ENCODE assay signal across 17 cellular contexts in the genomic region with DNA sequence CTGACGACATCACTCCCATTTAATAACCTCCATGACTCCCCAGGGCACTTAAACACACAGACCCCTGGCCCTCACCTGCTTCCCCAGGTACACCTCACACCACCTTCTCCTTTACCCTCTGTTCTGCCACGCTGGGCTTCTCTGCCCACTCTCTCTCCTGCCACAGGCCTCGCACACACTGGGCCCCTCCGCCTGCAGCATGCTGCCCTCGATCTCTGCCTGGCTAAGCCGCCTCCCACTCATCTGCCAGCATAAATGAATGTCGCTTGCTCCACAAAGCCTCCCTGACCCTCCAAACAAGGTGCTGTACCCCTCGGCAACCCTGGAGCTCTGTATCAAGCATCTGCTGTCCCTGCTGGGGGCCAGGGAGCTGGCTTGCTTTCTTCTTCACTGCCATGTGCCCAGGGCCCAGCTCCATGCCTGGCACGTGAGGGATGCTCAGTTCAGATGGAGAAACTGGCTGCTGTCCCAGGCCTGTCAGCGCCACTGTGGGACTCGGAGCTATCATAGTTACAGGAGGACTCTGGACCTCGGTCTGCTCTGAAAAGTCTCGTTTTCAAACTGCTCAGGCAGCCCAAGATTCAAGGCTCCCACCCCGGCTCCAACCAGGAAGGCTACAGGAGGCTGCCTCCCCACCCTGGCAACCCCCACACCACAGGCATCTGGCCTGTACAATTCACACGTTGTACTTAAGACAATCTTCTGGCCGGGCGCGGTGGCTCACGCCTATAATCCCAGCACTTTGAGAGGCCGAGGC. TPM values are rescaled to one million over a fixed set of nuclear protein-coding genes. Genes with fewer than 3 reads are reported as not detected.
DNase-seq lines count a peak whose midpoint lies in the region; ATAC-seq and TF ChIP-seq lines count a peak whose summit lies in the region.
"Had no signal": no experiment of that assay in that cellular context is flagged by ENCODE, and none has a peak within 500 bp of the region (broad histone marks: within the 10 kb centered on the region; RNA-seq: fewer than 3 reads in every experiment).

No MANE protein-coding gene starts in this region.

- H3K4me2 ChIP-seq in neuronal stem cell (ENCODE audit: insufficient read depth, low read length, poor library complexity, severe bottlenecking) = no peak overlapping the region

- peaks cover 3% of the 10 kb centered on the region for H3K79me1 ChIP-seq in neuronal stem cell (ENCODE audit: low read depth, low read length)

- WGBS in heart left ventricle, 4 donors = 51 to 67% (median 58%) methylated on average over 15 to 20 of the region's 20 CpGs
- WGBS in neuronal stem cell (ENCODE audit: extremely low coverage in 2 of 2, insufficient read length in 2 of 2, insufficient replicate concordance in 1 of 2), 2 donors = no CpG with 5 or more reads among the region's 20 CpGs

- DNase-seq in H7 (peak; percentile 42), Peyer's patch (peak in 2 of 3 donors; percentile 52 to 60), heart left ventricle (peak in 4 of 5 donors; percentile 51 to 69 (median 55)), neuronal stem cell (ENCODE audit: low spot score) (no peak), DMS79 (lab: John Stamatoyannopoulos, UW) (no peak), foreskin melanocyte (no peak)
- DNase-seq in activated CD8-positive, alpha-beta memory T cell treated with anti-CD3 and anti-CD28 coated beads for 24 hours = no peak
- DNase-seq: CD4-positive, alpha-beta memory T cell; KBM-7; mesendoderm; MV-4-11; NCI-H1930; NCI-H526 treated with DMSO at 0.1 percent for 48 hours; nephron progenitor cell; stimulated activated naive CD4-positive, alpha-beta T cell treated with Interleukin-2 at 50 U/mL for 16 hours had no signal

- no peak overlapping the region for H2BK15ac ChIP-seq in neuronal stem cell (ENCODE audit: low read length)

- H3K4me1 ChIP-seq in Peyer's patch (peaks cover 0 to 12% (median 0%) of the 10 kb centered on the region in 4 donors), heart left ventricle (peaks cover 0 to 11% (median 0%) of the 10 kb centered on the region in 12 donors), neuronal stem cell (ENCODE audit: control insufficient read depth in 2 of 2, insufficient read depth in 1 of 2, low read depth in 1 of 2, low read length in 2 of 2) (no peaks in the 10 kb centered on the region)

- H2BK12ac ChIP-seq in neuronal stem cell (ENCODE audit: low read length) = no peak overlapping the region

- H3K18ac ChIP-seq in neuronal stem cell (ENCODE audit: low read length) = peak overlapping the region; percentile 57

- intact Hi-C loops in heart left ventricle (cut with DNase I) = loop anchor here in 1 of 10 donors (10.0 kb wide), 1 partner anchor 58 kb away; no protein-coding TSS in a partner anchor

- H3K23ac ChIP-seq in neuronal stem cell (ENCODE audit: low read depth, low read length, poor library complexity) = no peak overlapping the region

- H3K4me3 ChIP-seq in H7 (ENCODE audit: insufficient read depth, low read depth, low read length) (no peak overlapping the region), Peyer's patch (no peak overlapping the region), heart left ventricle (no peak overlapping the region), neuronal stem cell (ENCODE audit: low read length in 2 of 2) (no peak overlapping the region)

- H3K9ac ChIP-seq in neuronal stem cell (ENCODE audit: low read depth, low read length, poor library complexity) = peak overlapping the region; percentile 21

- peak overlapping the region; percentile 43 for H4K8ac ChIP-seq in neuronal stem cell (ENCODE audit: low read depth, low read length)

- no peak overlapping the region for H2AFZ ChIP-seq in neuronal stem cell (ENCODE audit: low read length)

- peak overlapping the region; percentile 71 for H3K14ac ChIP-seq in neuronal stem cell (ENCODE audit: low read length)

- H3K4ac ChIP-seq in neuronal stem cell (ENCODE audit: low read length) = no peak overlapping the region

- TF ChIP-seq POLR2A in Peyer's patch (IDR thresholded peaks at IDR 0.05) (no peak), heart left ventricle (IDR thresholded peaks at IDR 0.05) (no peak)

- H3K9me3 ChIP-seq in Peyer's patch = no peaks in the 10 kb centered on the region
- H3K9me3 ChIP-seq in heart left ventricle = no peaks in the 10 kb centered on the region
- no peaks in the 10 kb centered on the region for H3K9me3 ChIP-seq in neuronal stem cell (replicated peaks in 1 of 2; ENCODE audit: control insufficient read depth in 2 of 2, insufficient read depth in 1 of 2, low read depth in 1 of 2, low read length in 2 of 2)

- H3K27me3 ChIP-seq in H7 (ENCODE audit: control insufficient read depth, insufficient read depth, low read length) (no peaks in the 10 kb centered on the region), Peyer's patch (no peaks in the 10 kb centered on the region), heart left ventricle (no peaks in the 10 kb centered on the region), neuronal stem cell (ENCODE audit: control insufficient read depth in 3 of 3, insufficient read depth in 3 of 3, low read depth in 1 of 3, low read length in 3 of 3) (no peaks in the 10 kb centered on the region)

- ATAC-seq in heart left ventricle = peak; percentile 79 to 90 (median 86)
- ATAC-seq in GM18498 (IDR thresholded peaks at IDR 0.05; ENCODE audit: unreplicated experiment) = no peak
- ATAC-seq: activated CD4-positive, CD25-positive, alpha-beta regulatory T cell treated with anti-CD3 and anti-CD28 coated beads, Interleukin-2, amount 50 U/mL, for 24 hours had no signal

- no peak overlapping the region for H4K91ac ChIP-seq in neuronal stem cell (ENCODE audit: low read depth, low read length, poor library complexity)

- H2AK5ac ChIP-seq in neuronal stem cell (ENCODE audit: low read depth, low read length) = peak overlapping the region; percentile 86

- peak overlapping the region; percentile 82 for H2BK5ac ChIP-seq in neuronal stem cell (ENCODE audit: low read length)

- no peak overlapping the region for H3K27ac ChIP-seq in Peyer's patch
- peak overlapping the region in 4 of 12 donors; percentile 15 to 45 (median 36) for H3K27ac ChIP-seq in heart left ventricle
- H3K27ac ChIP-seq in neuronal stem cell (replicated peaks; ENCODE audit: low read length) = no peak overlapping the region

- H2BK120ac ChIP-seq in neuronal stem cell (ENCODE audit: low read depth, low read length) = peak overlapping the region; percentile 94

- H3K36me3 ChIP-seq in H7 (replicated peaks; ENCODE audit: control insufficient read depth, insufficient read depth, low read length) (no peaks in the 10 kb centered on the region), Peyer's patch (no peaks in the 10 kb centered on the region), heart left ventricle (peaks cover 0 to 20% (median 3%) of the 10 kb centered on the region in 9 donors), neuronal stem cell (replicated peaks in 1 of 2; ENCODE audit: control insufficient read depth in 2 of 2, insufficient read depth in 2 of 2, low read length in 2 of 2) (peaks cover 0 to 11% of the 10 kb centered on the region in 2 donors)

- TF ChIP-seq CTCF in Peyer's patch (IDR thresholded peaks at IDR 0.05) (no peak), heart left ventricle (IDR thresholded peaks at IDR 0.05) (no peak)

RNA-seq across cellular contexts. Expression of a gene that starts 11.9 kb away (rescaled TPM):
- 6.5 and 8.9 TPM in 2 replicates for total RNA-seq in H7 (2014; rRNA removed; shearing (Covaris generic))
- total RNA-seq in Peyer's patch (1 to 10 TPM; 1.7 to 5.0 (median 3.5) TPM), heart left ventricle (10 to 100 TPM in 4 of 9 donors, 1 to 10 TPM in 5; 4.4 to 13.2 (median 8.4) TPM)
- polyA plus RNA-seq in heart left ventricle = 1 to 10 TPM; 4.7 to 5.2 TPM
- polyA plus RNA-seq in neuronal stem cell (2013, experiment 1 of 2) = 18.5 TPM
- 17.6 TPM for polyA plus RNA-seq in neuronal stem cell (2013, experiment 2 of 2)

RNA-seq across cellular contexts. Expression of a gene that starts 33.3 kb away (rescaled TPM):
- total RNA-seq in H7 (2014; rRNA removed; shearing (Covaris generic)) = 2.1 and 3.2 TPM in 2 replicates
- 10 to 100 TPM in 2 of 4 donors, 1 to 10 TPM in 1, not detected in 1; 7.4 to 16.5 (median 15.6) TPM for total RNA-seq in Peyer's patch
- under 1 TPM in 2 of 9 donors, not detected in 7; 0.23 to 0.88 TPM for total RNA-seq in heart left ventricle
- under 1 TPM; 0.28 to 0.65 TPM for polyA plus RNA-seq in heart left ventricle
- polyA plus RNA-seq in neuronal stem cell (2013, experiment 1 of 2) = 1.3 TPM
- 1.0 TPM for polyA plus RNA-seq in neuronal stem cell (2013, experiment 2 of 2)

Comparison
In these comparisons a context has a peak if more than half of its experiments do, and no peak if none do; other contexts are left out.
1. DNase-seq: peak in H7 (single experiment), Peyer's patch (2 of 3) and heart left ventricle (4 of 5); none in neuronal stem cell (single experiment), activated CD8-positive, alpha-beta memory T cell treated with anti-CD3 and anti-CD28 coated beads for 24 hours (single experiment), DMS79 (single experiment) and foreskin melanocyte (single experiment).